In genomic region chr1:10733474-10733873, GRCh38 we compare ENCODE assay signal across 1 cellular context.
A peak's percentile ranks its signal among the peaks of the same experiment; 100 is the strongest.
TF ChIP-seq lines count a peak whose summit lies in the region.

No MANE protein-coding gene starts in this region.

TF ChIP-seq in GM12878, 131 proteins besides CTCF, POLR2A, EP300 and RAD21 (continued from another document):
- TF ChIP-seq IKZF1 (conservative IDR thresholded peaks at IDR 0.05), result 0 out of 2 replicates have a peak, but pooled peaks have one; percentile 5
TF ChIP-seq in GM12878: peak in this region for 2.
